In genomic region chr15:77632760-77633133, GRCh38 we compare ENCODE assay signal across 8 cellular contexts. TPM values are rescaled to one million over a fixed set of nuclear protein-coding genes. Genes with fewer than 3 reads are reported as not detected.
DNase-seq lines count a peak whose midpoint lies in the region; ATAC-seq, FAIRE-seq and TF ChIP-seq lines count a peak whose summit lies in the region.

TSS of gene LINGO1 (minus strand) at chr15:77632912. CDS start at chr15:77632315, 597 bp downstream.

- WGBS in mesenchymal stem cell: 0% methylated on average over 5 of the region's 48 CpGs
- 0 to 1% methylated on average over 8 to 32 of the region's 48 CpGs for WGBS in upper lobe of left lung, 2 donors

- peak within 1 kb of the TSS; percentile 22 for H4K91ac ChIP-seq in mesenchymal stem cell (ENCODE audit: low read length)

- H3K9me3 ChIP-seq in mesenchymal stem cell (ENCODE audit: control insufficient read depth, low read length) (peaks cover 4% of the 10 kb centered on the region), upper lobe of left lung (no peaks in the 10 kb centered on the region)

- no peak within 1 kb of the TSS for H3K4ac ChIP-seq in mesenchymal stem cell (ENCODE audit: low read depth in 1 of 2, low read length in 2 of 2)

- H3K36me3 ChIP-seq in mesenchymal stem cell (ENCODE audit: control insufficient read depth in 1 of 2, insufficient read depth in 2 of 2, low read depth in 1 of 2, low read length in 2 of 2): no peaks in the 10 kb centered on the region
- no peaks in the 10 kb centered on the region for H3K36me3 ChIP-seq in upper lobe of left lung

- H2BK12ac ChIP-seq in mesenchymal stem cell (ENCODE audit: low read length in 2 of 2): peak within 1 kb of the TSS in 1 of 2 experiments; percentile 45

- H3K4me3 ChIP-seq in LNCaP clone FGC (ENCODE audit: low read depth, low read length) (peak within 1 kb of the TSS; percentile 25; the same call in 1 of the 2 replicates), coronary artery (peak within 1 kb of the TSS; percentile 89), mesenchymal stem cell (ENCODE audit: insufficient read depth in 1 of 2, low read depth in 1 of 2, low read length in 2 of 2) (peak within 1 kb of the TSS; percentile 34 to 74), upper lobe of left lung (peak within 1 kb of the TSS; percentile 2 to 58 (median 48))

- peak within 1 kb of the TSS; percentile 84 for H3K4me2 ChIP-seq in mesenchymal stem cell (ENCODE audit: low read length, poor library complexity, severe bottlenecking)

- H3K79me1 ChIP-seq in mesenchymal stem cell (replicated peaks; ENCODE audit: low read length, poor library complexity, severe bottlenecking): no peaks in the 10 kb centered on the region

- ATAC-seq in upper lobe of left lung (ENCODE audit: low FRiP score in 2 of 2): peak in 1 of 2 donors; percentile 21

- TF ChIP-seq POLR2A in upper lobe of left lung (IDR thresholded peaks at IDR 0.05) (no peak), GM12891 (IDR thresholded peaks at IDR 0.05; ENCODE audit: low read depth, low read length) (no peak)

- peak within 1 kb of the TSS; percentile 59 for H3K9ac ChIP-seq in mesenchymal stem cell (ENCODE audit: low read length)

- no peak within 1 kb of the TSS for H2AK5ac ChIP-seq in mesenchymal stem cell (ENCODE audit: low read length, severe bottlenecking)

- peak within 1 kb of the TSS; percentile 8 for H2BK120ac ChIP-seq in mesenchymal stem cell (ENCODE audit: low read depth, low read length)

- H3K27me3 ChIP-seq in mesenchymal stem cell (ENCODE audit: control insufficient read depth in 1 of 2, insufficient read depth in 1 of 2, low read length in 2 of 2): peaks cover 82 to 89% of the 10 kb centered on the region in 2 experiments
- H3K27me3 ChIP-seq in upper lobe of left lung: peaks cover 2 to 47% (median 22%) of the 10 kb centered on the region in 4 donors

- no peak within 1 kb of the TSS for H4K8ac ChIP-seq in mesenchymal stem cell (ENCODE audit: low read length)

- H3K23ac ChIP-seq in mesenchymal stem cell (ENCODE audit: low read length in 2 of 2): peak within 1 kb of the TSS in 1 of 2 experiments; percentile 20

- no peak for TF ChIP-seq CTCF in LNCaP clone FGC (IDR thresholded peaks at IDR 0.05; ENCODE audit: control insufficient read depth, extremely low read depth, insufficient read depth)
- no peak for TF ChIP-seq CTCF in coronary artery (IDR thresholded peaks at IDR 0.05)
- TF ChIP-seq CTCF in upper lobe of left lung (IDR thresholded peaks at IDR 0.05): no peak

- peak within 1 kb of the TSS in 1 of 2 experiments; percentile 11 for H3K18ac ChIP-seq in mesenchymal stem cell (ENCODE audit: low read depth in 1 of 2, low read length in 2 of 2)

- H3K4me1 ChIP-seq in mesenchymal stem cell (ENCODE audit: control insufficient read depth, insufficient read depth, low read depth, low read length) (peaks cover 13% of the 10 kb centered on the region), upper lobe of left lung (peaks cover 14 to 37% (median 27%) of the 10 kb centered on the region in 4 donors)

- H2BK15ac ChIP-seq in mesenchymal stem cell (ENCODE audit: low read depth, poor library complexity, severe bottlenecking): peak within 1 kb of the TSS; percentile 2

- FAIRE-seq in GM12891 (lab: Jason Lieb, UNC): no peak

- no peak for TF ChIP-seq EP300 in upper lobe of left lung (IDR thresholded peaks at IDR 0.05)

- H3K14ac ChIP-seq in mesenchymal stem cell (ENCODE audit: low read length in 2 of 2): no peak within 1 kb of the TSS

- peak within 1 kb of the TSS; percentile 55 for H2AFZ ChIP-seq in mesenchymal stem cell (ENCODE audit: low read depth, low read length)

- H3K27ac ChIP-seq in coronary artery (peak within 1 kb of the TSS in 1 of 2 donors; percentile 65), mesenchymal stem cell (ENCODE audit: low read length, poor library complexity, severe bottlenecking) (no peak within 1 kb of the TSS), upper lobe of left lung (no peak within 1 kb of the TSS)

- no peak within 1 kb of the TSS for H2BK5ac ChIP-seq in mesenchymal stem cell (ENCODE audit: low read depth, low read length, poor library complexity, severe bottlenecking)

- DNase-seq in AG20443 (ENCODE audit: low spot score) (peak; percentile 46), LNCaP clone FGC (ENCODE audit: low read depth) (no peak), coronary artery (ENCODE audit: low spot score) (no peak), mesenchymal stem cell (peak; percentile 20), upper lobe of left lung (peak in 1 of 2 donors; percentile 77), inferior parietal cortex (ENCODE audit: extremely low spot score) (no peak), GM12891 (ENCODE audit: insufficient read length, low spot score) (no peak), mucosa of gallbladder (ENCODE audit: low spot score) (no peak)

TF ChIP-seq in GM12891, 5 proteins besides CTCF, POLR2A, EP300 and RAD21:
- TF ChIP-seq PAX5 (IDR thresholded peaks at IDR 0.05; ENCODE audit: insufficient read depth, low read length, severe bottlenecking) (no peak), POU2F2 (IDR thresholded peaks at IDR 0.05; ENCODE audit: low read depth, low read length) (no peak), SPI1 (IDR thresholded peaks at IDR 0.05; ENCODE audit: low read depth, low read length) (no peak), POLR2AphosphoS5 (IDR thresholded peaks at IDR 0.05; ENCODE audit: low read depth, low read length) (no peak), TAF1 (IDR thresholded peaks at IDR 0.05; ENCODE audit: low read depth, low read length) (no peak)

RNA-seq across cellular contexts. Expression of gene LINGO1, which starts in this region (rescaled TPM):
- polyA plus RNA-seq in mesenchymal stem cell (2013, experiment 1 of 2): 1.9 TPM
- polyA plus RNA-seq in mesenchymal stem cell (2013, experiment 2 of 2): 1.7 TPM
- total RNA-seq in upper lobe of left lung: under 1 TPM in 4 of 6 donors, not detected in 2; 0.15 to 0.84 (median 0.43) TPM
- 0.17 TPM for polyA plus RNA-seq in GM12891 (2012; ENCODE audit: low read depth, missing spikeins)
- 2.3 TPM for total RNA-seq in mucosa of gallbladder

Comparison
In these comparisons a context has a peak if more than half of its experiments do, and no peak if none do; other contexts are left out.
1. DNase-seq: peak in AG20443 (single experiment) and mesenchymal stem cell (single experiment); none in LNCaP clone FGC (single experiment), coronary artery (single experiment), inferior parietal cortex (single experiment), GM12891 (single experiment) and mucosa of gallbladder (single experiment).
2. H3K4me3 ChIP-seq: peak in every context shown above with its lines; median percentile 89 in coronary artery; 54 in mesenchymal stem cell; 48 in upper lobe of left lung; 25 in LNCaP clone FGC.